In the genomic region with DNA sequence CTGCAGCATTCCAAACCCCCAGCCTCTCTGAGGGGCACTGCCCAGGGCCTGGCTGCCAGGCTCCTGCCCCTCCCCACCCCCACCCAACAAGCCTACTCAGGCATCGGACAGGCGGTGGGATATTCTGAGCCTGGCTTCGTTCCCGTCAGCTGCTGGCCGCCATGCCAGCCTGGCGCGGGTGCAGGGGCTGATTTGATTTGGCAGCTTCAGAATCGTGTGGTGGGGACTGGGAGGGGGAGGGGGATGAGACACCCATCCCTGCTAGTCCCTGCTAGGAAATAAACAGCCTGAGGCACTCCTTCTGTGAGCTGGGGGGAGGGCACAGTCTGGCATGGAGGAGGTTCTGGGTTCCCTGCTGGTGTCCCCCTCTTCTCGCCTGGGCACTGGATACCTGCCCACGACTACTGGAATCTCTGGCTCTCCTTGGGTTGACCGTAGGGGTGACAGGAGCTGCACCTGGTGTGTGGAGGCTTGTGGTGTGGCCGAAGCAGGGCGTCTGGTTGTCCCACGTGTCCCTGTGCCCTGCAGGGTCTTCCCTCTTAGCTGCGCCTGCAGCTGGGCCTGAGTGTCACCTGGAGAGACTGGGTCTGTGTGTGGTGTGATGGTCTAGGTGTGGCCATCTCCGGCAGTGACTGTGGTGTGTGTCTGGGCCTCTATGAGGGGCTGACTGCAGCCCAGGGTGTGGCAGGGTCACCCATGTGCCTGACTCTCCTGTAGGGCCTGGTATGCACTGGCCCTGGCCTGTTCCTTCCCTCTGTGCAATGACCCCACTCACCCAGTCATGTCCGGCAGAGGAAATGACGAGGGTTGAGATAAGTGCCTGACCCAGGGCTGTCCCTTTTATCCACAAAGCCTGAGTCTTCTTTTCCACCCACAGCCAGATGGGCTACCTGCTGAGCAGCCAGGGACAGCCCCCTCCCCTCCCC, we compare ENCODE assay signal across 12 cellular contexts.
DNase-seq lines count a peak whose midpoint lies in the region; ATAC-seq lines count a peak whose summit lies in the region.
"Had no signal": no experiment of that assay in that cellular context is flagged by ENCODE, and none has a peak within 500 bp of the region (broad histone marks: within the 10 kb centered on the region; RNA-seq: fewer than 3 reads in every experiment).

No MANE protein-coding gene starts in this region.

- peak overlapping the region; percentile 31 to 40 for H3K4me3 ChIP-seq in stomach smooth muscle (ENCODE audit: low read length in 2 of 2)
- H3K4me3 ChIP-seq: HAP-1, testis had no signal

- H3K36me3 ChIP-seq in stomach smooth muscle (ENCODE audit: control insufficient read depth in 2 of 2, insufficient read depth in 2 of 2, low read length in 2 of 2) = no peaks in the 10 kb centered on the region
- H3K36me3 ChIP-seq: HAP-1 had no signal

- H3K9ac ChIP-seq in stomach smooth muscle (ENCODE audit: low read length in 2 of 2) = peak overlapping the region in 1 of 2 donors; percentile 36

- H3K4me1 ChIP-seq in stomach smooth muscle (ENCODE audit: control insufficient read depth, insufficient read depth, low read length) = peaks cover 78% of the 10 kb centered on the region
- H3K4me1 ChIP-seq: foreskin keratinocyte, HAP-1, testis had no signal

- no peaks in the 10 kb centered on the region for H3K9me3 ChIP-seq in stomach smooth muscle (ENCODE audit: control insufficient read depth in 2 of 2, low read length in 2 of 2)
- H3K9me3 ChIP-seq: HAP-1, testis had no signal

- peak overlapping the region; percentile 11 for H3K27ac ChIP-seq in caudate nucleus (ENCODE audit: low read depth, low read length)
- H3K27ac ChIP-seq in layer of hippocampus (ENCODE audit: low read depth, low read length) = peak overlapping the region; percentile 33
- H3K27ac ChIP-seq in stomach smooth muscle (ENCODE audit: low read length) = peak overlapping the region; percentile 94
- H3K27ac ChIP-seq: foreskin keratinocyte, testis had no signal

- no peaks in the 10 kb centered on the region for H3K27me3 ChIP-seq in layer of hippocampus (ENCODE audit: control insufficient read depth, insufficient read depth, low read length)
- no peaks in the 10 kb centered on the region for H3K27me3 ChIP-seq in stomach smooth muscle (ENCODE audit: control insufficient read depth in 1 of 2, insufficient read depth in 2 of 2, low read length in 2 of 2)
- H3K27me3 ChIP-seq: testis had no signal

- ATAC-seq in HG02571 (IDR thresholded peaks at IDR 0.05; ENCODE audit: unreplicated experiment) = no peak
- ATAC-seq in GM18517 (IDR thresholded peaks at IDR 0.05; ENCODE audit: unreplicated experiment) = no peak
- ATAC-seq in HG03439 (IDR thresholded peaks at IDR 0.05; ENCODE audit: unreplicated experiment) = no peak
- ATAC-seq: foreskin keratinocyte had no signal

- peak; percentile 61 for DNase-seq in OCI-M1 (lab: John Stamatoyannopoulos, UW)
- peak in 36 of 61 donors; percentile 14 to 70 (median 38) for DNase-seq in caudate nucleus (lab: John Stamatoyannopoulos, UW)
- DNase-seq: activated CD4-positive, alpha-beta T cell treated with anti-CD3 and anti-CD28 coated beads, Interleukin-2, amount 50 U/mL, for 1 hour; foreskin keratinocyte; NCI-H1930; testis had no signal

Comparison
In these comparisons a context has a peak if more than half of its experiments do, and no peak if none do; other contexts are left out.
1. H3K27ac ChIP-seq: peak in every context shown above with its lines; median percentile 94 in stomach smooth muscle; 33 in layer of hippocampus; 11 in caudate nucleus.